Comparison of ENCODE assay signal across 17 cellular contexts in genomic region chr14:98966465-98967162, GRCh38.
"Had no signal": no experiment of that assay in that cellular context is flagged by ENCODE, and none has a peak within 500 bp of the region (broad histone marks: within the 10 kb centered on the region; RNA-seq: fewer than 3 reads in every experiment).

No MANE protein-coding gene starts in this region.

- ATAC-seq: heart left ventricle; left lobe of liver; mucosa of descending colon; natural killer cell; sciatic nerve; stimulated activated naive B cell treated with anti-CD40 and anti-IgM and Interleukin-4, amounts not matched to agents 10 μg/mL and 1 μg/mL and 100 μg/mL, for 72 hours had no signal

- H3K36me3 Mint-ChIP-seq: natural killer cell; stimulated activated naive B cell treated with anti-CD40 and anti-IgM and Interleukin-4, amounts not matched to agents 10 μg/mL and 1 μg/mL and 100 μg/mL, for 72 hours had no signal

- H3K4me3 Mint-ChIP-seq: endodermal cell; natural killer cell; neural crest cell; stimulated activated naive B cell treated with anti-CD40 and anti-IgM and Interleukin-4, amounts not matched to agents 10 μg/mL and 1 μg/mL and 100 μg/mL, for 72 hours had no signal

- H3K27me3 ChIP-seq: colonic mucosa, spleen had no signal

- H3K4me3 ChIP-seq: colonic mucosa, heart left ventricle, mucosa of descending colon, spleen had no signal

- H3K27ac Mint-ChIP-seq: endodermal cell; natural killer cell; stimulated activated naive B cell treated with anti-CD40 and anti-IgM and Interleukin-4, amounts not matched to agents 10 μg/mL and 1 μg/mL and 100 μg/mL, for 72 hours had no signal

- H3K27ac ChIP-seq: colonic mucosa, heart left ventricle, spleen had no signal

- H3K9me3 Mint-ChIP-seq: endodermal cell, natural killer cell, neural crest cell had no signal

- H3K9me3 ChIP-seq: colonic mucosa, heart left ventricle, mucosa of descending colon, spleen had no signal

- H3K4me1 ChIP-seq: colonic mucosa, heart left ventricle had no signal

- DNase-seq: colonic mucosa; dermis blood vessel endothelial cell; heart left ventricle; hippocampal formation; mucosa of descending colon; natural killer cell; posterior cingulate gyrus; spleen; stimulated activated CD4-positive, alpha-beta T cell treated with anti-CD3 and anti-CD28 coated beads, Interleukin-15, amount 100 ng/mL, for 24 hours; stimulated activated CD4-positive, alpha-beta T cell treated with anti-CD3 and anti-CD28 coated beads, Interleukin-1b, Interleukin-23, amount 100 ng/mL, for 48 hours; stimulated activated CD4-positive, alpha-beta T cell treated with anti-CD3 and anti-CD28 coated beads, Interleukin-4, amount 100 ng/mL, for 24 hours; stimulated activated naive B cell treated with anti-CD40 and anti-IgM and Interleukin-4, amounts not matched to agents 10 μg/mL and 1 μg/mL and 100 μg/mL, for 72 hours; trophoblast cell had no signal

- H3K4me1 Mint-ChIP-seq: endodermal cell; stimulated activated naive B cell treated with anti-CD40 and anti-IgM and Interleukin-4, amounts not matched to agents 10 μg/mL and 1 μg/mL and 100 μg/mL, for 72 hours had no signal

- H3K36me3 ChIP-seq: colonic mucosa, heart left ventricle, spleen had no signal
